ENCODE assay signal across 16 cellular contexts in genomic region chr9:125532412-125532811, GRCh38.
"Had no signal": no experiment of that assay in that cellular context is flagged by ENCODE, and none has a peak within 500 bp of the region (broad histone marks: within the 10 kb centered on the region; RNA-seq: fewer than 3 reads in every experiment).

No MANE protein-coding gene starts in this region.

- DNase-seq: activated CD4-positive, alpha-beta memory T cell treated with anti-CD3 and anti-CD28 coated beads, Interleukin-2, amount 10 ng/mL, durations not matched to agents 7 days and 5 days; activated CD8-positive, alpha-beta memory T cell treated with anti-CD3 and anti-CD28 coated beads, Interleukin-2, amount 50 U/mL, for 4 hours; activated gamma-delta T cell treated with Interleukin-2 at 50 U/mL for 16 hours; activated naive CD8-positive, alpha-beta T cell treated with anti-CD3 and anti-CD28 coated beads for 36 hours; activated T-cell treated with anti-CD3 and anti-CD28 coated beads, Interleukin-2, amount 50 U/mL, for 72 hours; aorta; gastrocnemius medialis; heart right ventricle; islet precursor cell; left ventricle myocardium inferior; mesendoderm; ovary had no signal

- H3K27me3 ChIP-seq: gastrocnemius medialis, heart right ventricle, ovary, tibial nerve had no signal

- FAIRE-seq: bronchial epithelial cell, endometrium had no signal

- H3K27ac ChIP-seq: gastrocnemius medialis, heart right ventricle, left ventricle myocardium inferior, ovary, tibial nerve had no signal

- H3K4me3 ChIP-seq: gastrocnemius medialis, heart right ventricle, left ventricle myocardium inferior, ovary, skin epidermis, tibial nerve had no signal

- H3K36me3 ChIP-seq: gastrocnemius medialis, left ventricle myocardium inferior, ovary, tibial nerve had no signal

- H3K4me1 ChIP-seq: gastrocnemius medialis had no signal

- H3K9me3 ChIP-seq: gastrocnemius medialis, heart right ventricle, left ventricle myocardium inferior, ovary, tibial nerve had no signal
